Comparison of ENCODE assay signal across 28 cellular contexts in the genomic region with DNA sequence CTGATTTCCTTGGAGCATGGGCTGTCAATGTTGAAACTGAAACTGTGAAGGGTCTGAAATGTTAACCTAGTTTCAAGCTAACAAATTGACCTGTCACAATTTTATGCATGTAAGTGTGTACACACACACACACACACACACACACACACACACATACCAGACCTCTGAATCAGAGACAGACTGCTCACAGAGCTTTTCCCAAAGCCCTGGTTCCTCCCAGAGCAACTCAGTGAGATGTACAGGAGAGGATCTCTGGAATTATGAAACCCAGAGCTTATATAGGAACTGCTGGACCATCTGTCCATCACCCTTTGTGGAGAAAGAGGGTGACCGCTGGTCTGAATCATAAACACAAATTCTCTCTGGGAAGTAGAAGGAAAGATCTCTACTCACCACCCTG.
DNase-seq lines count a peak whose midpoint lies in the region; ATAC-seq, FAIRE-seq and TF ChIP-seq lines count a peak whose summit lies in the region.
"Had no signal": no experiment of that assay in that cellular context is flagged by ENCODE, and none has a peak within 500 bp of the region (broad histone marks: within the 10 kb centered on the region; RNA-seq: fewer than 3 reads in every experiment).

No MANE protein-coding gene starts in this region.

- no peaks in the 10 kb centered on the region for H3K79me2 ChIP-seq in astrocyte (ENCODE audit: insufficient read depth, low read length)

- no peaks in the 10 kb centered on the region for H3K27me3 ChIP-seq in astrocyte (ENCODE audit: insufficient read depth, low read length)
- H3K27me3 ChIP-seq: gastrocnemius medialis, stomach, transverse colon had no signal

- no peak for TF ChIP-seq CTCF in astrocyte (IDR thresholded peaks at IDR 0.05; ENCODE audit: insufficient read depth, low read depth, low read length)
- TF ChIP-seq CTCF in fibroblast of villous mesenchyme (IDR thresholded peaks at IDR 0.05; ENCODE audit: insufficient read depth, low read depth, low read length): no peak

- ATAC-seq in stimulated activated effector memory CD8-positive, alpha-beta T cell treated with anti-CD3 and anti-CD28 coated beads, Interleukin-12 subunit alpha, Interleukin-12 subunit beta, amount 100 ng/mL, for 72 hours: no peak
- ATAC-seq in HG02973 (IDR thresholded peaks at IDR 0.05; ENCODE audit: unreplicated experiment): no peak
- ATAC-seq: activated T-cell treated with anti-CD3 and anti-CD28 coated beads, Interleukin-2, amount 50 U/mL, for 72 hours; gastrocnemius medialis; sciatic nerve had no signal

- H3K4me3 Mint-ChIP-seq in astrocyte (ENCODE audit: unreplicated experiment): no peak overlapping the region
- no peak overlapping the region for H3K4me3 Mint-ChIP-seq in stimulated activated effector memory CD8-positive, alpha-beta T cell treated with anti-CD3 and anti-CD28 coated beads, Interleukin-12 subunit alpha, Interleukin-12 subunit beta, amount 100 ng/mL, for 72 hours
- H3K4me3 Mint-ChIP-seq: activated CD4-positive, alpha-beta T cell treated with anti-CD3 and anti-CD28 coated beads, Interleukin-2, amount 10 ng/mL, durations not matched to agents 24 days and 14 days; activated T-cell treated with anti-CD3 and anti-CD28 coated beads, Interleukin-2, amount 50 U/mL, for 72 hours; B cell; dendritic cell treated with granulocyte-macrophage colony-stimulating factor and Interleukin-4, amounts not matched to agents 40 ng/mL and 50 ng/mL, for 4 days; neural crest cell had no signal

- no peak overlapping the region for H3K4me2 ChIP-seq in astrocyte (ENCODE audit: low read length)
- H3K4me2 ChIP-seq: KMS-11, SK-N-SH had no signal

- DNase-seq in HCEC 1CT: peak; percentile 25
- peak; percentile 25 for DNase-seq in astrocyte (ENCODE audit: low read depth)
- DNase-seq in fibroblast of villous mesenchyme (ENCODE audit: low read depth): peak; percentile 2
- no peak for DNase-seq in stimulated activated effector memory CD8-positive, alpha-beta T cell treated with anti-CD3 and anti-CD28 coated beads, Interleukin-12 subunit alpha, Interleukin-12 subunit beta, amount 100 ng/mL, for 72 hours (ENCODE audit: low spot score in 2 of 2)
- no peak for DNase-seq in OCI-M1 (lab: John Stamatoyannopoulos, UW)
- DNase-seq in activated gamma-delta T cell treated with Interleukin-2 at 50 U/mL for 16 hours: no peak
- DNase-seq: activated CD4-positive, alpha-beta T cell treated with anti-CD3 and anti-CD28 coated beads, Interleukin-2, amount 10 ng/mL, durations not matched to agents 24 days and 14 days; activated naive CD4-positive, alpha-beta T cell treated with anti-CD3 and anti-CD28 coated beads, Interleukin-2, amount 50 U/mL, for 16 hours; activated T-cell treated with anti-CD3 and anti-CD28 coated beads, Interleukin-2, amount 50 U/mL, for 72 hours; central memory CD4-positive, alpha-beta T cell; gastrocnemius medialis; NCI-H187; posterior cingulate gyrus; SK-N-SH; stimulated activated CD4-positive, alpha-beta T cell treated with anti-CD3 and anti-CD28 coated beads, Interleukin-15, amount 100 ng/mL, for 24 hours; stomach; transverse colon had no signal

- H3K4me1 Mint-ChIP-seq in astrocyte (ENCODE audit: low read depth, unreplicated experiment): peaks cover 3% of the 10 kb centered on the region
- no peaks in the 10 kb centered on the region for H3K4me1 Mint-ChIP-seq in stimulated activated effector memory CD8-positive, alpha-beta T cell treated with anti-CD3 and anti-CD28 coated beads, Interleukin-12 subunit alpha, Interleukin-12 subunit beta, amount 100 ng/mL, for 72 hours
- H3K4me1 Mint-ChIP-seq: activated CD4-positive, alpha-beta T cell treated with anti-CD3 and anti-CD28 coated beads, Interleukin-2, amount 10 ng/mL, durations not matched to agents 24 days and 14 days; neural crest cell had no signal

- H3K9me3 Mint-ChIP-seq in astrocyte (ENCODE audit: unreplicated experiment): no peaks in the 10 kb centered on the region
- no peaks in the 10 kb centered on the region for H3K9me3 Mint-ChIP-seq in stimulated activated effector memory CD8-positive, alpha-beta T cell treated with anti-CD3 and anti-CD28 coated beads, Interleukin-12 subunit alpha, Interleukin-12 subunit beta, amount 100 ng/mL, for 72 hours
- H3K9me3 Mint-ChIP-seq: activated CD4-positive, alpha-beta T cell treated with anti-CD3 and anti-CD28 coated beads, Interleukin-2, amount 10 ng/mL, durations not matched to agents 24 days and 14 days; dendritic cell treated with granulocyte-macrophage colony-stimulating factor and Interleukin-4, amounts not matched to agents 40 ng/mL and 50 ng/mL, for 4 days had no signal

- H3K9ac ChIP-seq in astrocyte (ENCODE audit: low read length): no peak overlapping the region
- H3K9ac ChIP-seq: KMS-11, SK-N-SH had no signal

- H3K4me1 ChIP-seq in astrocyte (ENCODE audit: insufficient read depth, low read length): no peaks in the 10 kb centered on the region
- H3K4me1 ChIP-seq: gastrocnemius medialis, stomach, transverse colon had no signal

- H3K9me3 ChIP-seq in astrocyte (ENCODE audit: insufficient read depth, low read depth, low read length): no peaks in the 10 kb centered on the region
- H3K9me3 ChIP-seq: gastrocnemius medialis, SK-N-SH, stomach, transverse colon had no signal

- no peaks in the 10 kb centered on the region for H3K36me3 ChIP-seq in astrocyte (ENCODE audit: insufficient read depth, low read length)
- H3K36me3 ChIP-seq: gastrocnemius medialis, stomach, transverse colon had no signal

- peak overlapping the region; percentile 12 for H3K27ac Mint-ChIP-seq in astrocyte (ENCODE audit: unreplicated experiment)
- no peak overlapping the region for H3K27ac Mint-ChIP-seq in stimulated activated effector memory CD8-positive, alpha-beta T cell treated with anti-CD3 and anti-CD28 coated beads, Interleukin-12 subunit alpha, Interleukin-12 subunit beta, amount 100 ng/mL, for 72 hours
- H3K27ac Mint-ChIP-seq: activated CD4-positive, alpha-beta T cell treated with anti-CD3 and anti-CD28 coated beads, Interleukin-2, amount 10 ng/mL, durations not matched to agents 24 days and 14 days; activated T-cell treated with anti-CD3 and anti-CD28 coated beads, Interleukin-2, amount 50 U/mL, for 72 hours; B cell; dendritic cell treated with granulocyte-macrophage colony-stimulating factor and Interleukin-4, amounts not matched to agents 40 ng/mL and 50 ng/mL, for 4 days had no signal

- H3K4me3 ChIP-seq in astrocyte (ENCODE audit: insufficient read depth, low read depth, low read length) (no peak overlapping the region), fibroblast of villous mesenchyme (ENCODE audit: low read depth, low read length) (no peak overlapping the region)
- H3K4me3 ChIP-seq: gastrocnemius medialis, lung, stomach, transverse colon had no signal

- no peak for FAIRE-seq in astrocyte (lab: Jason Lieb, UNC)
- FAIRE-seq: endometrium, HTR-8/SVneo had no signal

- H4K20me1 ChIP-seq in astrocyte (ENCODE audit: insufficient read depth, low read length): no peaks in the 10 kb centered on the region

- H3K36me3 Mint-ChIP-seq in astrocyte (ENCODE audit: low read depth, unreplicated experiment): no peaks in the 10 kb centered on the region
- no peaks in the 10 kb centered on the region for H3K36me3 Mint-ChIP-seq in stimulated activated effector memory CD8-positive, alpha-beta T cell treated with anti-CD3 and anti-CD28 coated beads, Interleukin-12 subunit alpha, Interleukin-12 subunit beta, amount 100 ng/mL, for 72 hours

- no peaks in the 10 kb centered on the region for H3K27me3 Mint-ChIP-seq in astrocyte (ENCODE audit: low read depth, unreplicated experiment)
- H3K27me3 Mint-ChIP-seq: activated CD4-positive, alpha-beta T cell treated with anti-CD3 and anti-CD28 coated beads, Interleukin-2, amount 10 ng/mL, durations not matched to agents 24 days and 14 days; dendritic cell treated with granulocyte-macrophage colony-stimulating factor and Interleukin-4, amounts not matched to agents 40 ng/mL and 50 ng/mL, for 4 days had no signal

- no peak overlapping the region for H3K27ac ChIP-seq in astrocyte (ENCODE audit: low read depth, low read length)
- H3K27ac ChIP-seq: gastrocnemius medialis, KMS-11, RWPE1, stomach, transverse colon, VCaP had no signal

- no peak overlapping the region for H2AFZ ChIP-seq in astrocyte (ENCODE audit: low read depth, low read length)

Comparison
In these comparisons a context has a peak if more than half of its experiments do, and no peak if none do; other contexts are left out.
1. DNase-seq: peak in HCEC 1CT (single experiment), astrocyte (single experiment) and fibroblast of villous mesenchyme (single experiment); none in stimulated activated effector memory CD8-positive, alpha-beta T cell treated with anti-CD3 and anti-CD28 coated beads, Interleukin-12 subunit alpha, Interleukin-12 subunit beta, amount 100 ng/mL, for 72 hours (0 of 2), OCI-M1 (single experiment) and activated gamma-delta T cell treated with Interleukin-2 at 50 U/mL for 16 hours (single experiment).